In the genomic region with DNA sequence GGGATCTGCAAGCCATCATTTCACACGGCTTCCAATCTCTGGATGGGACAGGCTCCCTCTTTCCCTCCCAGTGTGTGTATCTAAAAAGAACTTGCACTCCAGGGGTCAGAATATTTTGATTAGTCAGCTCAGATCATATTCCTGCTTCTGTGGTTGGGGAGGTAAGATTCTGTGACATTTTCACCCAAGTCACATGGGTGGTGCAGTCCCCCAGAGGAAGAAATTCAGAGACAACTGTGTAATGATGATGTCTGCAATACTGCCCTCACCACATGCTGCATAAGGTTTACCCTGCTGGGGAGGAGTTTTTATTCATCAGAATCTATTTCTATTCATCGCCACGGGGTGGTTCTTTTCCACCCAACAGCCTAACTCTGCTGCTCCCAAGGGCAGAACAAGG, we compare ENCODE assay signal across 19 cellular contexts.
"Had no signal": no experiment of that assay in that cellular context is flagged by ENCODE, and none has a peak within 500 bp of the region (broad histone marks: within the 10 kb centered on the region; RNA-seq: fewer than 3 reads in every experiment).

No MANE protein-coding gene starts in this region.

- H3K4me3 ChIP-seq: mucosa of descending colon, tibial artery had no signal

- H3K27me3 ChIP-seq: tibial artery had no signal

- DNase-seq: activated CD4-positive, alpha-beta T cell treated with anti-CD3 and anti-CD28 coated beads, Interleukin-2, amount 10 ng/mL, durations not matched to agents 7 days and 5 days; activated CD4-positive, CD25-positive, alpha-beta regulatory T cell treated with anti-CD3 and anti-CD28 coated beads, Interleukin-2, amount 50 U/mL, for 72 hours; activated CD8-positive, alpha-beta memory T cell treated with anti-CD3 and anti-CD28 coated beads, Interleukin-2, amount 10 ng/mL, durations not matched to agents 7 days and 5 days; activated CD8-positive, alpha-beta T cell treated with anti-CD3 and anti-CD28 coated beads for 36 hours; activated effector memory CD4-positive, alpha-beta T cell treated with anti-CD3 and anti-CD28 coated beads, Interleukin-2, amount 50 U/mL, for 16 hours; activated naive CD4-positive, alpha-beta T cell treated with anti-CD3 and anti-CD28 coated beads, Interleukin-2, amount 10 ng/mL, durations not matched to agents 7 days and 5 days; activated T-cell treated with anti-CD3 and anti-CD28 coated beads for 4 hours; amygdala; effector memory CD4-positive, alpha-beta T cell; hypothalamus; mesendoderm; mucosa of descending colon; naive B cell; nucleus accumbens; retina; stimulated activated CD4-positive, alpha-beta T cell treated with anti-CD3 and anti-CD28 coated beads, Interleukin-1b, Interleukin-23, amount 100 ng/mL, for 48 hours; stimulated activated naive CD8-positive, alpha-beta T cell treated with anti-CD3 and anti-CD28 coated beads, Interleukin-15, amount 100 ng/mL, for 72 hours; T-helper 2 cell; tibial artery had no signal

- H3K27ac ChIP-seq: tibial artery had no signal

- H3K4me1 ChIP-seq: tibial artery had no signal

- H3K9me3 ChIP-seq: mucosa of descending colon, tibial artery had no signal

- H3K36me3 ChIP-seq: tibial artery had no signal
